10 cellular contexts compared by ENCODE assay signal in genomic region chr4:38154681-38155588, GRCh38.
DNase-seq lines count a peak whose midpoint lies in the region; ATAC-seq lines count a peak whose summit lies in the region.
"Had no signal": no experiment of that assay in that cellular context is flagged by ENCODE, and none has a peak within 500 bp of the region (broad histone marks: within the 10 kb centered on the region; RNA-seq: fewer than 3 reads in every experiment).

No MANE protein-coding gene starts in this region.

- POLR2A ChIA-PET in activated CD4-positive, alpha-beta memory T cell treated with anti-CD3 and anti-CD28 coated beads for 36 hours (lab: Charles Lee), result interaction anchor here (1.3 to 1.8 kb wide), 2 partner anchors 23 to 26 kb away, joined by 3 to 10 read pairs; no protein-coding TSS in a partner anchor

- no peaks in the 10 kb centered on the region for H3K36me3 ChIP-seq in thymus (ENCODE audit: control insufficient read depth, insufficient read depth)

- peak; percentile 29 for DNase-seq in activated CD4-positive, alpha-beta T cell treated with anti-CD3 and anti-CD28 coated beads, Interleukin-2, amount 50 U/mL, for 1 hour
- DNase-seq in activated CD4-positive, alpha-beta T cell treated with anti-CD3 and anti-CD28 coated beads for 48 hours, result no peak
- peak; percentile 42 for DNase-seq in activated CD4-positive, alpha-beta memory T cell treated with anti-CD3 and anti-CD28 coated beads for 36 hours
- DNase-seq in islet precursor cell, result peak; percentile 40
- DNase-seq in NOMO-1 treated with DMSO at 0.1 percent for 48 hours (lab: John Stamatoyannopoulos, UW; ENCODE audit: unreplicated experiment), result no peak
- no peak for DNase-seq in NCI-H146 (lab: John Stamatoyannopoulos, UW)

- H3K27ac ChIP-seq in thymus (ENCODE audit: low read depth), result peak overlapping the region; percentile 85
- H3K27ac ChIP-seq: C4-2B had no signal

- intact Hi-C loops in activated CD4-positive, alpha-beta memory T cell treated with anti-CD3 and anti-CD28 coated beads for 36 hours (cut with micrococcal nuclease), result no loop called here

- peak overlapping the region; percentile 34 for H3K27ac Mint-ChIP-seq in activated CD4-positive, alpha-beta memory T cell treated with anti-CD3 and anti-CD28 coated beads for 36 hours

- peaks cover 3% of the 10 kb centered on the region for H3K4me1 ChIP-seq in thymus (ENCODE audit: control insufficient read depth, insufficient read depth, low read length)

- no peaks in the 10 kb centered on the region for H3K9me3 ChIP-seq in thymus (ENCODE audit: control insufficient read depth)

- H3K36me3 Mint-ChIP-seq in activated CD4-positive, alpha-beta memory T cell treated with anti-CD3 and anti-CD28 coated beads for 36 hours, result no peaks in the 10 kb centered on the region

- H3K27me3 ChIP-seq in thymus (ENCODE audit: control insufficient read depth, insufficient read depth), result no peaks in the 10 kb centered on the region

- H3K4me3 ChIP-seq in thymus (ENCODE audit: low read length), result no peak overlapping the region

- no peak overlapping the region for H3K4me3 Mint-ChIP-seq in activated CD4-positive, alpha-beta memory T cell treated with anti-CD3 and anti-CD28 coated beads for 36 hours

- H3K27me3 Mint-ChIP-seq in activated CD4-positive, alpha-beta memory T cell treated with anti-CD3 and anti-CD28 coated beads for 36 hours, result no peaks in the 10 kb centered on the region

- WGBS in thymus, result 68% methylated on average over 17 of the region's 17 CpGs

- ATAC-seq in GM21390 (IDR thresholded peaks at IDR 0.05; ENCODE audit: unreplicated experiment), result no peak
- ATAC-seq: PC-3 had no signal

- H3K9me3 Mint-ChIP-seq in activated CD4-positive, alpha-beta memory T cell treated with anti-CD3 and anti-CD28 coated beads for 36 hours, result no peaks in the 10 kb centered on the region

- CTCF ChIA-PET in activated CD4-positive, alpha-beta memory T cell treated with anti-CD3 and anti-CD28 coated beads for 36 hours (lab: Charles Lee), result interaction anchor here (0.7 to 1.8 kb wide), 3 partner anchors 10 to 86 kb away, joined by 3 to 13 read pairs (median 5); no protein-coding TSS in a partner anchor

- H3K4me1 Mint-ChIP-seq in activated CD4-positive, alpha-beta memory T cell treated with anti-CD3 and anti-CD28 coated beads for 36 hours (ENCODE audit: low read depth), result peaks cover 42% of the 10 kb centered on the region

Comparison
In these comparisons a context has a peak if more than half of its experiments do, and no peak if none do; other contexts are left out.
1. DNase-seq: peak in activated CD4-positive, alpha-beta T cell treated with anti-CD3 and anti-CD28 coated beads, Interleukin-2, amount 50 U/mL, for 1 hour (single experiment), activated CD4-positive, alpha-beta memory T cell treated with anti-CD3 and anti-CD28 coated beads for 36 hours (single experiment) and islet precursor cell (single experiment); none in activated CD4-positive, alpha-beta T cell treated with anti-CD3 and anti-CD28 coated beads for 48 hours (single experiment), NOMO-1 treated with DMSO at 0.1 percent for 48 hours (single experiment) and NCI-H146 (single experiment).